Comparison of ENCODE assay signal across 4 cellular contexts in genomic region chr7:99568770-99569169, GRCh38.
TF ChIP-seq lines count a peak whose summit lies in the region.

No MANE protein-coding gene starts in this region.

TF ChIP-seq in HEK293, 187 proteins besides CTCF, POLR2A, EP300 and RAD21:
- TF ChIP-seq ZNF121 (tag by site-specific recombination; IDR thresholded peaks at IDR 0.05): peak; percentile 91

TF ChIP-seq in WTC11, 78 proteins besides CTCF, POLR2A, EP300 and RAD21:
- TF ChIP-seq ZNF121 (CRISPR knock-in tag; IDR thresholded peaks at IDR 0.05): peak; percentile 77

TF ChIP-seq in K562, 482 proteins besides CTCF, POLR2A, EP300 and RAD21:
- peak; percentile 78 for TF ChIP-seq ZNF121 (CRISPR knock-in tag; conservative IDR thresholded peaks at IDR 0.05)
TF ChIP-seq in K562: peak in this region for 1; not testable (repeated sequence) for 481.

TF ChIP-seq in HepG2, 621 proteins besides CTCF, POLR2A, EP300 and RAD21:
- peak; percentile 90 for TF ChIP-seq ZNF121 (CRISPR knock-in tag; IDR thresholded peaks at IDR 0.05)
TF ChIP-seq in HepG2: peak in this region for 1; not testable (repeated sequence) for 620.
